ENCODE assay signal across 1 cellular context in the genomic region with DNA sequence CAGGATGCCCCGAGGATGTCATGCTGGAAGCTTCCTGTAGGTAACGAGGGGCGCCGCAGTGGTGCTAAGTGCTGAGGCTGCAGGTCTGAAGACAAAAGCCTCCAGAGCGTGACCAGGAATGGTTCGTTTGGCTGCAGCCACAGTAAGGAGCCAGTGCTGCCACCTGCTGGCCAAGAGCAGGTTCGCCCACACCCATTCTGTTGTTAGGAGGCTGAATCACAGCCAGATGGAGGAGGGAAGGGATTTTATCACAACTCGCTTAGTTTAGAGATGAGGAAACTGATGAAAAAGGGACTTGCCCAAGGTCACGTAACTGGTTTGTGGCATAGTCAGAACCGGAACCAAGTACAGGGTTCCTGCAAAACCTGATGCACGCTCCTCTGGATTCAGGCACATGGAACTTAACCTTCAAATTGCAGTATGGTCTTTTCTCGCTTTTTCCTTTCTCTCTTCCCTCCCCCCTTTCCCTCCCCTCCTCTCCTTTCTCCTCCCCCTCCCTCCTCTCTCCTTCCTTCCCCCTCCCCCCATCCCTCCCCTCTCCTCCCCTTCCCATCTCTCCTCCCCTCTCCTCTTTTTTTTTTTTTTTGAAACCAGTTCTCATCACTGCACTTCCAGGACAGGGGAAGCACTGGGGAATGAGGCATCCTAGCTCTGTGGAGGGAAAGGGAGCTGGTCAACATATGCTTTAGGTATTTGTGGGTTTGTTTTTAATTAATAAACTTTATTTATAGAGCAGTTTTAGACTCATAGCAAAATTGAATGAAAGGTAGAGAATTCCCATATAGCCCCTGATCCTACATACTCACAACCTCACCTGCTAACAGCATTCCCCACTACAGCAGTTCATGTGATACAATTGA.
TF ChIP-seq lines count a peak whose summit lies in the region.

No MANE protein-coding gene starts in this region.

TF ChIP-seq in HepG2, 621 proteins besides CTCF, POLR2A, EP300 and RAD21 (continued from another document and continues in another):
- TF ChIP-seq, protein P1, sequence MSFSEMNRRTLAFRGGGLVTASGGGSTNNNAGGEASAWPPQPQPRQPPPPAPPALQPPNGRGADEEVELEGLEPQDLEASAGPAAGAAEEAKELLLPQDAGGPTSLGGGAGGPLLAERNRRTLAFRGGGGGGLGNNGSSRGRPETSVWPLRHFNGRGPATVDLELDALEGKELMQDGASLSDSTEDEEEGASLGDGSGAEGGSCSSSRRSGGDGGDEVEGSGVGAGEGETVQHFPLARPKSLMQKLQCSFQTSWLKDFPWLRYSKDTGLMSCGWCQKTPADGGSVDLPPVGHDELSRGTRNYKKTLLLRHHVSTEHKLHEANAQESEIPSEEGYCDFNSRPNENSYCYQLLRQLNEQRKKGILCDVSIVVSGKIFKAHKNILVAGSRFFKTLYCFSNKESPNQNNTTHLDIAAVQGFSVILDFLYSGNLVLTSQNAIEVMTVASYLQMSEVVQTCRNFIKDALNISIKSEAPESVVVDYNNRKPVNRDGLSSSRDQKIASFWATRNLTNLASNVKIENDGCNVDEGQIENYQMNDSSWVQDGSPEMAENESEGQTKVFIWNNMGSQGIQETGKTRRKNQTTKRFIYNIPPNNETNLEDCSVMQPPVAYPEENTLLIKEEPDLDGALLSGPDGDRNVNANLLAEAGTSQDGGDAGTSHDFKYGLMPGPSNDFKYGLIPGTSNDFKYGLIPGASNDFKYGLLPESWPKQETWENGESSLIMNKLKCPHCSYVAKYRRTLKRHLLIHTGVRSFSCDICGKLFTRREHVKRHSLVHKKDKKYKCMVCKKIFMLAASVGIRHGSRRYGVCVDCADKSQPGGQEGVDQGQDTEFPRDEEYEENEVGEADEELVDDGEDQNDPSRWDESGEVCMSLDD (CRISPR knock-in tag; IDR thresholded peaks at IDR 0.05; ENCODE audit: borderline replicate concordance) = no peak
- TF ChIP-seq ZNF253 (CRISPR knock-in tag; IDR thresholded peaks at IDR 0.05; ENCODE audit: borderline replicate concordance) = no peak
- peak; percentile 83; the same call in 1 of the 2 replicates for TF ChIP-seq MAFG (CRISPR knock-in tag; IDR thresholded peaks at IDR 0.05)
- no peak for TF ChIP-seq PHF20 (CRISPR knock-in tag; IDR thresholded peaks at IDR 0.05)
- no peak for TF ChIP-seq ZBTB1 (CRISPR knock-in tag; IDR thresholded peaks at IDR 0.05; ENCODE audit: borderline replicate concordance)
- TF ChIP-seq RARA (CRISPR knock-in tag; IDR thresholded peaks at IDR 0.05) = no peak
- TF ChIP-seq RXRA (CRISPR knock-in tag; IDR thresholded peaks at IDR 0.05) = peak; percentile 32; the same call in 1 of the 2 replicates
- TF ChIP-seq, protein P2, sequence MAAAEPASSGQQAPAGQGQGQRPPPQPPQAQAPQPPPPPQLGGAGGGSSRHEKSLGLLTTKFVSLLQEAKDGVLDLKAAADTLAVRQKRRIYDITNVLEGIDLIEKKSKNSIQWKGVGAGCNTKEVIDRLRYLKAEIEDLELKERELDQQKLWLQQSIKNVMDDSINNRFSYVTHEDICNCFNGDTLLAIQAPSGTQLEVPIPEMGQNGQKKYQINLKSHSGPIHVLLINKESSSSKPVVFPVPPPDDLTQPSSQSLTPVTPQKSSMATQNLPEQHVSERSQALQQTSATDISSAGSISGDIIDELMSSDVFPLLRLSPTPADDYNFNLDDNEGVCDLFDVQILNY (CRISPR knock-in tag; conservative IDR thresholded peaks at IDR 0.05) = no peak
- TF ChIP-seq MED1 (CRISPR knock-in tag; IDR thresholded peaks at IDR 0.05) = peak; percentile 57
- TF ChIP-seq ZNF431 (CRISPR knock-in tag; IDR thresholded peaks at IDR 0.05; ENCODE audit: borderline replicate concordance, low read depth) = no peak
- TF ChIP-seq ESRRA (CRISPR knock-in tag; IDR thresholded peaks at IDR 0.05; ENCODE audit: low read depth) = no peak
- TF ChIP-seq KLF15 (CRISPR knock-in tag; IDR thresholded peaks at IDR 0.05; ENCODE audit: borderline replicate concordance) = no peak
- TF ChIP-seq MAZ (IDR thresholded peaks at IDR 0.05; ENCODE audit: borderline replicate concordance, low read depth, low read length) = no peak
- no peak for TF ChIP-seq MAZ (CRISPR knock-in tag; IDR thresholded peaks at IDR 0.05; ENCODE audit: low read depth)
- TF ChIP-seq NFIB (CRISPR knock-in tag; IDR thresholded peaks at IDR 0.05; ENCODE audit: borderline replicate concordance) = no peak
- TF ChIP-seq, protein P3, sequence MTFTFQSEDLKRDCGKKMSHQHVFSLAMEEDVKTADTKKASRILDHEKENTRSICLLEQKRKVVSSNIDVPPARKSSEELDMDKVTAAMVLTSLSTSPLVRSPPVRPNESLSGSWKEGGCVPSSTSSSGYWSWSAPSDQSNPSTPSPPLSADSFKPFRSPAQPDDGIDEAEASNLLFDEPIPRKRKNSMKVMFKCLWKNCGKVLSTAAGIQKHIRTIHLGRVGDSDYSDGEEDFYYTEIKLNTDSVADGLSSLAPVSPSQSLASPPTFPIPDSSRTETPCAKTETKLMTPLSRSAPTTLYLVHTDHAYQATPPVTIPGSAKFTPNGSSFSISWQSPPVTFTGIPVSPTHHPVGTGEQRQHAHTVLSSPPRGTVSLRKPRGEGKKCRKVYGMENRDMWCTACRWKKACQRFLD (CRISPR knock-in tag; IDR thresholded peaks at IDR 0.05; ENCODE audit: borderline replicate concordance) = no peak
- no peak for TF ChIP-seq MBD4 (IDR thresholded peaks at IDR 0.05; ENCODE audit: borderline replicate concordance, low read length)
- no peak for TF ChIP-seq ZNF577 (CRISPR knock-in tag; IDR thresholded peaks at IDR 0.05; ENCODE audit: borderline replicate concordance, low read depth)
- TF ChIP-seq ZNF383 (CRISPR knock-in tag; IDR thresholded peaks at IDR 0.05; ENCODE audit: borderline replicate concordance) = no peak
- TF ChIP-seq ZSCAN31 (CRISPR knock-in tag; IDR thresholded peaks at IDR 0.05; ENCODE audit: low read depth) = no peak
- TF ChIP-seq SNAI1 (CRISPR knock-in tag; IDR thresholded peaks at IDR 0.05; ENCODE audit: borderline replicate concordance) = no peak
- no peak for TF ChIP-seq RARG (CRISPR knock-in tag; IDR thresholded peaks at IDR 0.05; ENCODE audit: low read depth)
- no peak for TF ChIP-seq NFE2L2 (IDR thresholded peaks at IDR 0.05; ENCODE audit: low read length)
- peak; percentile 61; the same call in 1 of the 2 replicates for TF ChIP-seq ZNF263 (CRISPR knock-in tag; IDR thresholded peaks at IDR 0.05)
- TF ChIP-seq CCAR2 (optimal IDR thresholded peaks at IDR 0.05; ENCODE audit: low read depth, low read length) = no peak
- TF ChIP-seq TEAD3 (CRISPR knock-in tag; optimal IDR thresholded peaks at IDR 0.05; ENCODE audit: borderline replicate concordance) = peak; percentile 63
- TF ChIP-seq TOE1 (CRISPR knock-in tag; IDR thresholded peaks at IDR 0.05) = no peak
- no peak for TF ChIP-seq MEIS2 (CRISPR knock-in tag; IDR thresholded peaks at IDR 0.05)
- no peak for TF ChIP-seq ZNF180 (CRISPR knock-in tag; IDR thresholded peaks at IDR 0.05; ENCODE audit: borderline replicate concordance, low read depth)
- TF ChIP-seq, protein P4, sequence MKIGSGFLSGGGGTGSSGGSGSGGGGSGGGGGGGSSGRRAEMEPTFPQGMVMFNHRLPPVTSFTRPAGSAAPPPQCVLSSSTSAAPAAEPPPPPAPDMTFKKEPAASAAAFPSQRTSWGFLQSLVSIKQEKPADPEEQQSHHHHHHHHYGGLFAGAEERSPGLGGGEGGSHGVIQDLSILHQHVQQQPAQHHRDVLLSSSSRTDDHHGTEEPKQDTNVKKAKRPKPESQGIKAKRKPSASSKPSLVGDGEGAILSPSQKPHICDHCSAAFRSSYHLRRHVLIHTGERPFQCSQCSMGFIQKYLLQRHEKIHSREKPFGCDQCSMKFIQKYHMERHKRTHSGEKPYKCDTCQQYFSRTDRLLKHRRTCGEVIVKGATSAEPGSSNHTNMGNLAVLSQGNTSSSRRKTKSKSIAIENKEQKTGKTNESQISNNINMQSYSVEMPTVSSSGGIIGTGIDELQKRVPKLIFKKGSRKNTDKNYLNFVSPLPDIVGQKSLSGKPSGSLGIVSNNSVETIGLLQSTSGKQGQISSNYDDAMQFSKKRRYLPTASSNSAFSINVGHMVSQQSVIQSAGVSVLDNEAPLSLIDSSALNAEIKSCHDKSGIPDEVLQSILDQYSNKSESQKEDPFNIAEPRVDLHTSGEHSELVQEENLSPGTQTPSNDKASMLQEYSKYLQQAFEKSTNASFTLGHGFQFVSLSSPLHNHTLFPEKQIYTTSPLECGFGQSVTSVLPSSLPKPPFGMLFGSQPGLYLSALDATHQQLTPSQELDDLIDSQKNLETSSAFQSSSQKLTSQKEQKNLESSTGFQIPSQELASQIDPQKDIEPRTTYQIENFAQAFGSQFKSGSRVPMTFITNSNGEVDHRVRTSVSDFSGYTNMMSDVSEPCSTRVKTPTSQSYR (CRISPR knock-in tag; IDR thresholded peaks at IDR 0.05; ENCODE audit: borderline replicate concordance) = no peak
- no peak for TF ChIP-seq ZKSCAN5 (CRISPR knock-in tag; IDR thresholded peaks at IDR 0.05)
- no peak for TF ChIP-seq ZNF598 (CRISPR knock-in tag; IDR thresholded peaks at IDR 0.05; ENCODE audit: borderline replicate concordance)
- TF ChIP-seq, protein P5, sequence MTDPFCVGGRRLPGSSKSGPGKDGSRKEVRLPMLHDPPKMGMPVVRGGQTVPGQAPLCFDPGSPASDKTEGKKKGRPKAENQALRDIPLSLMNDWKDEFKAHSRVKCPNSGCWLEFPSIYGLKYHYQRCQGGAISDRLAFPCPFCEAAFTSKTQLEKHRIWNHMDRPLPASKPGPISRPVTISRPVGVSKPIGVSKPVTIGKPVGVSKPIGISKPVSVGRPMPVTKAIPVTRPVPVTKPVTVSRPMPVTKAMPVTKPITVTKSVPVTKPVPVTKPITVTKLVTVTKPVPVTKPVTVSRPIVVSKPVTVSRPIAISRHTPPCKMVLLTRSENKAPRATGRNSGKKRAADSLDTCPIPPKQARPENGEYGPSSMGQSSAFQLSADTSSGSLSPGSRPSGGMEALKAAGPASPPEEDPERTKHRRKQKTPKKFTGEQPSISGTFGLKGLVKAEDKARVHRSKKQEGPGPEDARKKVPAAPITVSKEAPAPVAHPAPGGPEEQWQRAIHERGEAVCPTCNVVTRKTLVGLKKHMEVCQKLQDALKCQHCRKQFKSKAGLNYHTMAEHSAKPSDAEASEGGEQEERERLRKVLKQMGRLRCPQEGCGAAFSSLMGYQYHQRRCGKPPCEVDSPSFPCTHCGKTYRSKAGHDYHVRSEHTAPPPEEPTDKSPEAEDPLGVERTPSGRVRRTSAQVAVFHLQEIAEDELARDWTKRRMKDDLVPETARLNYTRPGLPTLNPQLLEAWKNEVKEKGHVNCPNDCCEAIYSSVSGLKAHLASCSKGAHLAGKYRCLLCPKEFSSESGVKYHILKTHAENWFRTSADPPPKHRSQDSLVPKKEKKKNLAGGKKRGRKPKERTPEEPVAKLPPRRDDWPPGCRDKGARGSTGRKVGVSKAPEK (CRISPR knock-in tag; IDR thresholded peaks at IDR 0.05; ENCODE audit: borderline replicate concordance) = no peak
- TF ChIP-seq, protein P6, sequence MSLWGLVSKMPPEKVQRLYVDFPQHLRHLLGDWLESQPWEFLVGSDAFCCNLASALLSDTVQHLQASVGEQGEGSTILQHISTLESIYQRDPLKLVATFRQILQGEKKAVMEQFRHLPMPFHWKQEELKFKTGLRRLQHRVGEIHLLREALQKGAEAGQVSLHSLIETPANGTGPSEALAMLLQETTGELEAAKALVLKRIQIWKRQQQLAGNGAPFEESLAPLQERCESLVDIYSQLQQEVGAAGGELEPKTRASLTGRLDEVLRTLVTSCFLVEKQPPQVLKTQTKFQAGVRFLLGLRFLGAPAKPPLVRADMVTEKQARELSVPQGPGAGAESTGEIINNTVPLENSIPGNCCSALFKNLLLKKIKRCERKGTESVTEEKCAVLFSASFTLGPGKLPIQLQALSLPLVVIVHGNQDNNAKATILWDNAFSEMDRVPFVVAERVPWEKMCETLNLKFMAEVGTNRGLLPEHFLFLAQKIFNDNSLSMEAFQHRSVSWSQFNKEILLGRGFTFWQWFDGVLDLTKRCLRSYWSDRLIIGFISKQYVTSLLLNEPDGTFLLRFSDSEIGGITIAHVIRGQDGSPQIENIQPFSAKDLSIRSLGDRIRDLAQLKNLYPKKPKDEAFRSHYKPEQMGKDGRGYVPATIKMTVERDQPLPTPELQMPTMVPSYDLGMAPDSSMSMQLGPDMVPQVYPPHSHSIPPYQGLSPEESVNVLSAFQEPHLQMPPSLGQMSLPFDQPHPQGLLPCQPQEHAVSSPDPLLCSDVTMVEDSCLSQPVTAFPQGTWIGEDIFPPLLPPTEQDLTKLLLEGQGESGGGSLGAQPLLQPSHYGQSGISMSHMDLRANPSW (CRISPR knock-in tag; IDR thresholded peaks at IDR 0.05; ENCODE audit: borderline replicate concordance) = no peak
- no peak for TF ChIP-seq CBX1 (IDR thresholded peaks at IDR 0.05; ENCODE audit: low read depth)
- TF ChIP-seq, protein P7, sequence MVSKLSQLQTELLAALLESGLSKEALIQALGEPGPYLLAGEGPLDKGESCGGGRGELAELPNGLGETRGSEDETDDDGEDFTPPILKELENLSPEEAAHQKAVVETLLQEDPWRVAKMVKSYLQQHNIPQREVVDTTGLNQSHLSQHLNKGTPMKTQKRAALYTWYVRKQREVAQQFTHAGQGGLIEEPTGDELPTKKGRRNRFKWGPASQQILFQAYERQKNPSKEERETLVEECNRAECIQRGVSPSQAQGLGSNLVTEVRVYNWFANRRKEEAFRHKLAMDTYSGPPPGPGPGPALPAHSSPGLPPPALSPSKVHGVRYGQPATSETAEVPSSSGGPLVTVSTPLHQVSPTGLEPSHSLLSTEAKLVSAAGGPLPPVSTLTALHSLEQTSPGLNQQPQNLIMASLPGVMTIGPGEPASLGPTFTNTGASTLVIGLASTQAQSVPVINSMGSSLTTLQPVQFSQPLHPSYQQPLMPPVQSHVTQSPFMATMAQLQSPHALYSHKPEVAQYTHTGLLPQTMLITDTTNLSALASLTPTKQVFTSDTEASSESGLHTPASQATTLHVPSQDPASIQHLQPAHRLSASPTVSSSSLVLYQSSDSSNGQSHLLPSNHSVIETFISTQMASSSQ (IDR thresholded peaks at IDR 0.05; ENCODE audit: low read depth) = no peak
- TF ChIP-seq, protein P7 (CRISPR knock-in tag; IDR thresholded peaks at IDR 0.05; ENCODE audit: borderline replicate concordance) = no peak
- no peak for TF ChIP-seq ZNF234 (CRISPR knock-in tag; conservative IDR thresholded peaks at IDR 0.05)
- TF ChIP-seq ZNF235 (CRISPR knock-in tag; IDR thresholded peaks at IDR 0.05; ENCODE audit: borderline replicate concordance) = no peak
- no peak for TF ChIP-seq HMGA1 (CRISPR knock-in tag; conservative IDR thresholded peaks at IDR 0.05)
- no peak for TF ChIP-seq ZNF10 (CRISPR knock-in tag; IDR thresholded peaks at IDR 0.05; ENCODE audit: borderline replicate concordance, low read depth)
- no peak for TF ChIP-seq KMT2B (CRISPR knock-in tag; IDR thresholded peaks at IDR 0.05)
